ENCODE assay signal across 2 cellular contexts in the genomic region with DNA sequence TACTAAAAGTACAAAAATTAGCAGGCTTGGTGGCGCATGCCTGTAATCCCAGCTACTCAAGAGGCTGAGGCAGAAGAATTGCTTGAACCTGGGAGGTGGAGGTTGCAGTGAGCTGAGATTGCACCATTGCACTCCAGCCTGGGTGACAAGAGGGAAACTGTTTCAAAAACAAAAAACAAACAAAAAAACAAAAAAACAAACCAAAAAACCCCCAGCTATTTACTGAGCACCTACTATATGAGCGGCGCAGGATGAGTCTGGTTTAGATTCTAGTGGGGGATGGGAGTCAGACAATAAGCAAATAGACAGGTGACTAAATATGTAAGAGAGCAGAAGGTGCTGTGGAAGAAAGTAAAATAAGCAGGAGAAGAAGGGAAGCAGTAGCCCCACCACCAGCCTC. TPM values are rescaled to one million over a fixed set of nuclear protein-coding genes. Genes with fewer than 3 reads are reported as not detected.
"Had no signal": no experiment of that assay in that cellular context is flagged by ENCODE, and none has a peak within 500 bp of the region (broad histone marks: within the 10 kb centered on the region; RNA-seq: fewer than 3 reads in every experiment).

No MANE protein-coding gene starts in this region.

RNA-seq across cellular contexts. Expression of gene BIK, which starts 5.6 kb away (rescaled TPM):
- total RNA-seq: aorta, fibroblast of lung had no signal
- polyA plus RNA-seq: fibroblast of lung had no signal
